ENCODE assay signal across 19 cellular contexts in genomic region chr13:34152409-34152808, GRCh38.
"Had no signal": no experiment of that assay in that cellular context is flagged by ENCODE, and none has a peak within 500 bp of the region (broad histone marks: within the 10 kb centered on the region; RNA-seq: fewer than 3 reads in every experiment).

No MANE protein-coding gene starts in this region.

- ATAC-seq: naive thymus-derived CD4-positive, alpha-beta T cell; stimulated activated memory B cell treated with anti-CD40 and anti-IgM and Interleukin-4, amounts not matched to agents 10 μg/mL and 1 μg/mL and 100 μg/mL, for 72 hours; WTC11 had no signal

- H3K4me3 ChIP-seq: ovary, transverse colon, vagina had no signal

- H3K27ac Mint-ChIP-seq: activated CD4-positive, alpha-beta memory T cell treated with anti-CD3 and anti-CD28 coated beads, Interleukin-2, amount 10 ng/mL, durations not matched to agents 7 days and 5 days; activated naive CD8-positive, alpha-beta T cell; endodermal cell; naive thymus-derived CD4-positive, alpha-beta T cell; stimulated activated memory B cell treated with anti-CD40 and anti-IgM and Interleukin-4, amounts not matched to agents 10 μg/mL and 1 μg/mL and 100 μg/mL, for 72 hours; WTC11 had no signal

- H3K9me3 Mint-ChIP-seq: activated CD4-positive, alpha-beta memory T cell treated with anti-CD3 and anti-CD28 coated beads, Interleukin-2, amount 10 ng/mL, durations not matched to agents 7 days and 5 days; endodermal cell; WTC11 had no signal

- H3K36me3 Mint-ChIP-seq: activated naive CD8-positive, alpha-beta T cell; stimulated activated memory B cell treated with anti-CD40 and anti-IgM and Interleukin-4, amounts not matched to agents 10 μg/mL and 1 μg/mL and 100 μg/mL, for 72 hours; WTC11 had no signal

- H3K4me3 Mint-ChIP-seq: activated CD4-positive, alpha-beta memory T cell treated with anti-CD3 and anti-CD28 coated beads, Interleukin-2, amount 10 ng/mL, durations not matched to agents 7 days and 5 days; activated naive CD8-positive, alpha-beta T cell; endodermal cell; naive thymus-derived CD4-positive, alpha-beta T cell; stimulated activated memory B cell treated with anti-CD40 and anti-IgM and Interleukin-4, amounts not matched to agents 10 μg/mL and 1 μg/mL and 100 μg/mL, for 72 hours; WTC11 had no signal

- DNase-seq: activated CD4-positive, alpha-beta memory T cell treated with anti-CD3 and anti-CD28 coated beads, Interleukin-2, amount 10 ng/mL, durations not matched to agents 7 days and 5 days; activated CD4-positive, alpha-beta T cell treated with anti-CD3 and anti-CD28 coated beads for 4 hours; activated CD8-positive, alpha-beta memory T cell treated with anti-CD3 and anti-CD28 coated beads, Interleukin-2, amount 50 U/mL, for 4 hours; activated gamma-delta T cell treated with Interleukin-2 at 50 U/mL for 16 hours; activated T-cell treated with anti-CD3 and anti-CD28 coated beads, Interleukin-2, amount 50 U/mL, for 48 hours; amygdala; dermis blood vessel endothelial cell; endodermal cell; hypothalamus; kidney glomerular epithelial cell; naive thymus-derived CD4-positive, alpha-beta T cell; ovary; stimulated activated CD4-positive, alpha-beta T cell treated with anti-CD3 and anti-CD28 coated beads, Interleukin-2, amount 100 ng/mL, for 48 hours; SW 1271; transverse colon had no signal
